In genomic region chr14:44960146-44960545, GRCh38 we compare ENCODE assay signal across 9 cellular contexts. TPM values are rescaled to one million over a fixed set of nuclear protein-coding genes. Genes with fewer than 3 reads are reported as not detected.
DNase-seq lines count a peak whose midpoint lies in the region; ATAC-seq and TF ChIP-seq lines count a peak whose summit lies in the region.
"Had no signal": no experiment of that assay in that cellular context is flagged by ENCODE, and none has a peak within 500 bp of the region (broad histone marks: within the 10 kb centered on the region; RNA-seq: fewer than 3 reads in every experiment).

No MANE protein-coding gene starts in this region.

- 0 out of 2 replicates have a peak, but pooled peaks cover 4% of the 10 kb centered on the region for H3K36me3 ChIP-seq in RWPE2 (ENCODE audit: low read depth)

- POLR2A ChIA-PET in activated CD4-positive, alpha-beta memory T cell treated with anti-CD3 and anti-CD28 coated beads for 36 hours (lab: Charles Lee): interaction anchor here (1.3 to 3.0 kb wide), 2 partner anchors 124 to 176 kb away, joined by 5 to 16 read pairs; partner anchors contain the start of genes FANCM and PRPF39
- POLR2A ChIA-PET in activated CD4-positive, alpha-beta memory T cell treated with anti-CD3 and anti-CD28 coated beads, Interleukin-2, amount 10 ng/mL, durations not matched to agents 7 days and 5 days (lab: Charles Lee): interaction anchor here (1.8 to 5.1 kb wide), 8 partner anchors 8 to 293 kb away, joined by 5 to 77 read pairs (median 21); partner anchors contain the start of genes FANCM, FKBP3, MIS18BP1 and PRPF39

- no peaks in the 10 kb centered on the region for H3K27me3 Mint-ChIP-seq in activated CD4-positive, alpha-beta memory T cell treated with anti-CD3 and anti-CD28 coated beads for 36 hours
- H3K27me3 Mint-ChIP-seq in activated CD4-positive, alpha-beta memory T cell treated with anti-CD3 and anti-CD28 coated beads, Interleukin-2, amount 10 ng/mL, durations not matched to agents 7 days and 5 days: no peaks in the 10 kb centered on the region
- H3K27me3 Mint-ChIP-seq in stimulated activated memory B cell treated with anti-CD40 and anti-IgM and Interleukin-4, amounts not matched to agents 10 μg/mL and 1 μg/mL and 100 μg/mL, for 72 hours: no peaks in the 10 kb centered on the region

- peaks cover 22% of the 10 kb centered on the region for H3K36me3 Mint-ChIP-seq in activated CD4-positive, alpha-beta memory T cell treated with anti-CD3 and anti-CD28 coated beads for 36 hours
- peaks cover 10% of the 10 kb centered on the region for H3K36me3 Mint-ChIP-seq in activated CD4-positive, alpha-beta memory T cell treated with anti-CD3 and anti-CD28 coated beads, Interleukin-2, amount 10 ng/mL, durations not matched to agents 7 days and 5 days (ENCODE audit: low read depth)
- peaks cover 15% of the 10 kb centered on the region for H3K36me3 Mint-ChIP-seq in stimulated activated memory B cell treated with anti-CD40 and anti-IgM and Interleukin-4, amounts not matched to agents 10 μg/mL and 1 μg/mL and 100 μg/mL, for 72 hours

- TF ChIP-seq CTCF in RWPE2 (IDR thresholded peaks at IDR 0.05; ENCODE audit: poor library complexity, severe bottlenecking): no peak
- no peak for TF ChIP-seq CTCF in fibroblast of villous mesenchyme (IDR thresholded peaks at IDR 0.05; ENCODE audit: insufficient read depth, low read depth, low read length)

- peaks cover 57% of the 10 kb centered on the region for H3K4me1 Mint-ChIP-seq in activated CD4-positive, alpha-beta memory T cell treated with anti-CD3 and anti-CD28 coated beads for 36 hours (ENCODE audit: low read depth)
- H3K4me1 Mint-ChIP-seq in activated CD4-positive, alpha-beta memory T cell treated with anti-CD3 and anti-CD28 coated beads, Interleukin-2, amount 10 ng/mL, durations not matched to agents 7 days and 5 days: peaks cover 48% of the 10 kb centered on the region
- H3K4me1 Mint-ChIP-seq in stimulated activated memory B cell treated with anti-CD40 and anti-IgM and Interleukin-4, amounts not matched to agents 10 μg/mL and 1 μg/mL and 100 μg/mL, for 72 hours: peaks cover 38% of the 10 kb centered on the region

- H3K4me3 ChIP-seq in RWPE2 (ENCODE audit: severe bottlenecking) (peak overlapping the region; percentile 63), fibroblast of villous mesenchyme (ENCODE audit: low read depth, low read length) (peak overlapping the region; percentile 87)

- peak overlapping the region; percentile 61 for H3K27ac Mint-ChIP-seq in activated CD4-positive, alpha-beta memory T cell treated with anti-CD3 and anti-CD28 coated beads for 36 hours
- H3K27ac Mint-ChIP-seq in activated CD4-positive, alpha-beta memory T cell treated with anti-CD3 and anti-CD28 coated beads, Interleukin-2, amount 10 ng/mL, durations not matched to agents 7 days and 5 days: no peak overlapping the region
- no peak overlapping the region for H3K27ac Mint-ChIP-seq in stimulated activated memory B cell treated with anti-CD40 and anti-IgM and Interleukin-4, amounts not matched to agents 10 μg/mL and 1 μg/mL and 100 μg/mL, for 72 hours

- no peak for DNase-seq in activated CD4-positive, alpha-beta memory T cell treated with anti-CD3 and anti-CD28 coated beads for 36 hours
- no peak for DNase-seq in activated CD4-positive, alpha-beta memory T cell treated with anti-CD3 and anti-CD28 coated beads, Interleukin-2, amount 10 ng/mL, durations not matched to agents 7 days and 5 days
- DNase-seq in RWPE2 (ENCODE audit: low spot score) (no peak), fibroblast of villous mesenchyme (ENCODE audit: low read depth) (peak; percentile 26), NCI-H82 (lab: John Stamatoyannopoulos, UW) (no peak), NCI-H2227 treated with DMSO at 0.1 percent for 48 hours (lab: John Stamatoyannopoulos, UW) (no peak)
- DNase-seq: DMS153 had no signal

- H3K27me3 ChIP-seq in RWPE2 (ENCODE audit: insufficient read depth, poor library complexity, severe bottlenecking): no peaks in the 10 kb centered on the region

- no peak overlapping the region for H3K4me3 Mint-ChIP-seq in activated CD4-positive, alpha-beta memory T cell treated with anti-CD3 and anti-CD28 coated beads for 36 hours
- H3K4me3 Mint-ChIP-seq in activated CD4-positive, alpha-beta memory T cell treated with anti-CD3 and anti-CD28 coated beads, Interleukin-2, amount 10 ng/mL, durations not matched to agents 7 days and 5 days: no peak overlapping the region
- H3K4me3 Mint-ChIP-seq in stimulated activated memory B cell treated with anti-CD40 and anti-IgM and Interleukin-4, amounts not matched to agents 10 μg/mL and 1 μg/mL and 100 μg/mL, for 72 hours: peak overlapping the region; percentile 58

- peaks cover 16% of the 10 kb centered on the region for H3K9me3 Mint-ChIP-seq in activated CD4-positive, alpha-beta memory T cell treated with anti-CD3 and anti-CD28 coated beads for 36 hours
- H3K9me3 Mint-ChIP-seq in activated CD4-positive, alpha-beta memory T cell treated with anti-CD3 and anti-CD28 coated beads, Interleukin-2, amount 10 ng/mL, durations not matched to agents 7 days and 5 days: no peaks in the 10 kb centered on the region
- H3K9me3 Mint-ChIP-seq in stimulated activated memory B cell treated with anti-CD40 and anti-IgM and Interleukin-4, amounts not matched to agents 10 μg/mL and 1 μg/mL and 100 μg/mL, for 72 hours: no peaks in the 10 kb centered on the region

- intact Hi-C loops in activated CD4-positive, alpha-beta memory T cell treated with anti-CD3 and anti-CD28 coated beads for 36 hours (cut with micrococcal nuclease): loop anchor here (2.0 kb wide), 1 partner anchor 31 kb away; no protein-coding TSS in a partner anchor

- CTCF ChIA-PET in activated CD4-positive, alpha-beta memory T cell treated with anti-CD3 and anti-CD28 coated beads for 36 hours (lab: Charles Lee): interaction anchor here (0.5 kb wide), 1 partner anchor 138 kb away, joined by 4 read pairs; no protein-coding TSS in a partner anchor
- CTCF ChIA-PET in activated CD4-positive, alpha-beta memory T cell treated with anti-CD3 and anti-CD28 coated beads, Interleukin-2, amount 10 ng/mL, durations not matched to agents 7 days and 5 days (lab: Charles Lee): no interaction called here

- peaks cover 15% of the 10 kb centered on the region for H3K4me1 ChIP-seq in RWPE2 (ENCODE audit: insufficient read depth, poor library complexity, severe bottlenecking)

- ATAC-seq in RWPE2 (ENCODE audit: low read depth): no peak
- no peak for ATAC-seq in stimulated activated memory B cell treated with anti-CD40 and anti-IgM and Interleukin-4, amounts not matched to agents 10 μg/mL and 1 μg/mL and 100 μg/mL, for 72 hours
- ATAC-seq in HG03045 (IDR thresholded peaks at IDR 0.05; ENCODE audit: unreplicated experiment): no peak

- no peaks in the 10 kb centered on the region for H3K9me3 ChIP-seq in RWPE2 (ENCODE audit: severe bottlenecking)

- H3K27ac ChIP-seq in RWPE2 (ENCODE audit: poor library complexity, severe bottlenecking): peak overlapping the region; percentile 62

RNA-seq across cellular contexts. Expression of gene KLHL28, which starts 1.6 kb away (rescaled TPM):
- total RNA-seq in activated CD4-positive, alpha-beta memory T cell treated with anti-CD3 and anti-CD28 coated beads for 36 hours: 10 to 100 TPM; 11.0 to 11.8 TPM
- total RNA-seq in activated CD4-positive, alpha-beta memory T cell treated with anti-CD3 and anti-CD28 coated beads, Interleukin-2, amount 10 ng/mL, durations not matched to agents 7 days and 5 days: 10 to 100 TPM; 19.1 to 19.8 TPM
- 9.5 and 9.7 TPM in 2 replicates for total RNA-seq in fibroblast of villous mesenchyme

RNA-seq across cellular contexts. Expression of gene TOGARAM1, which starts 1.8 kb away (rescaled TPM):
- total RNA-seq in activated CD4-positive, alpha-beta memory T cell treated with anti-CD3 and anti-CD28 coated beads for 36 hours: 1 to 10 TPM; 4.5 to 5.4 TPM
- 1 to 10 TPM; 6.5 to 6.6 TPM for total RNA-seq in activated CD4-positive, alpha-beta memory T cell treated with anti-CD3 and anti-CD28 coated beads, Interleukin-2, amount 10 ng/mL, durations not matched to agents 7 days and 5 days
- total RNA-seq in fibroblast of villous mesenchyme: 15.1 and 22.5 TPM in 2 replicates
